Comparison of ENCODE assay signal across 14 cellular contexts in the genomic region with DNA sequence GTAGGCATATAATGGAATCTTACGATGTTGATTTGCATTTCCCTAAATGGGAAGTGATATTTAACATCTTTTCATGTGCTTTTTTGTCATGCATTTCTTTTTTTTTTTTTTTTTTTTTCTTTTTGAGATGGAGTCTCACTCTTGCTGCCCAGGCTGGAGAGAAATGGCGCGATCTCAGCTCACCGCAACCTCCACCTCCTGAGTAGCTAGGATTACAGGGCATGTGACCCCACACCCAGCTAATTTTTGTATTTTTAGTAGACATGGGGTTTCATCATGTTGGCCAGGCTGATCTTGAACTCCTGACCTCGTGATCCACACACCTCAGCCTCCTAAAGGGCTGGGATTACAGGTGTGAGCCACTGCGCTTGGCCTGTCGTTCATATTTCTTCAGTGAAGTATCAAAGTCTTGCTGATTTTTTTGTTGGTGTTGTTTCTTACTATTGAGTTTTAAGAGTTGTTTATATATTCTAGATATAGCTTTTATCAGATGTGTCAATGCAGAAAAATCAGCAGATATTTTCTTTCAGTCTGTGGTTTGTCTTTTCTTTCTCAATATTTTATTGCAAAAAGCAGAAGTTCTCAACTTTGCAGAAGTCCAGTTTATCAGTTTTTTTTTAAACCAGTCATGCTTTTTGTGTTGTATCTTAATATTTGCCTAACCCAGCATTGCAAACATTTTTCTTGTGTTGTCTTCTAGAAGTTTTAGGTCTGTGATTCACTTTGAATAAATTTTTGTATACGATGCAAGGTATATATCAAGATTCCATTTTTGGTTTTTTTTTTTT. TPM values are rescaled to one million over a fixed set of nuclear protein-coding genes. Genes with fewer than 3 reads are reported as not detected.
"Had no signal": no experiment of that assay in that cellular context is flagged by ENCODE, and none has a peak within 500 bp of the region (broad histone marks: within the 10 kb centered on the region; RNA-seq: fewer than 3 reads in every experiment).

No MANE protein-coding gene starts in this region.

- H3K27me3 Mint-ChIP-seq: activated naive CD4-positive, alpha-beta T cell treated with anti-CD3 and anti-CD28 coated beads, Interleukin-2, amount 50 U/mL, for 24 hours; central memory CD8-positive, alpha-beta T cell; naive B cell had no signal

- H3K27me3 ChIP-seq: body of pancreas, hepatocyte, thyroid gland, vagina had no signal

- H3K4me3 Mint-ChIP-seq: activated naive CD4-positive, alpha-beta T cell treated with anti-CD3 and anti-CD28 coated beads, Interleukin-2, amount 50 U/mL, for 24 hours; central memory CD8-positive, alpha-beta T cell; endodermal cell; naive B cell; WTC11 had no signal

- H3K4me3 ChIP-seq: body of pancreas, hepatocyte, lung, thyroid gland, vagina had no signal

- H3K27ac Mint-ChIP-seq: activated naive CD4-positive, alpha-beta T cell treated with anti-CD3 and anti-CD28 coated beads, Interleukin-2, amount 50 U/mL, for 24 hours; endodermal cell; WTC11 had no signal

- H3K4me1 ChIP-seq: vagina had no signal

- H3K9me3 Mint-ChIP-seq: activated naive CD4-positive, alpha-beta T cell treated with anti-CD3 and anti-CD28 coated beads, Interleukin-2, amount 50 U/mL, for 24 hours; central memory CD8-positive, alpha-beta T cell; endodermal cell; naive B cell; WTC11 had no signal

- H3K36me3 ChIP-seq: thyroid gland, vagina had no signal

- H3K4me1 Mint-ChIP-seq: central memory CD8-positive, alpha-beta T cell had no signal

- H3K36me3 Mint-ChIP-seq: activated naive CD4-positive, alpha-beta T cell treated with anti-CD3 and anti-CD28 coated beads, Interleukin-2, amount 50 U/mL, for 24 hours; naive B cell had no signal

- H3K27ac ChIP-seq: hepatocyte, thyroid gland, vagina had no signal

- ATAC-seq: body of pancreas, WTC11 had no signal

- DNase-seq: activated CD4-positive, alpha-beta T cell treated with anti-CD3 and anti-CD28 coated beads for 48 hours; body of pancreas; endodermal cell; erythroblast; naive B cell; T1000; thyroid gland had no signal

- H3K9me3 ChIP-seq: body of pancreas, thyroid gland, vagina had no signal

RNA-seq across cellular contexts. Expression of a gene that starts 45.1 kb away (rescaled TPM):
- total RNA-seq: body of pancreas, endodermal cell, hepatocyte, lung, skeletal muscle tissue, thyroid gland, vagina, WTC11 had no signal
- polyA plus RNA-seq: hepatocyte, lung had no signal
